Comparison of ENCODE assay signal across 8 cellular contexts in the genomic region with DNA sequence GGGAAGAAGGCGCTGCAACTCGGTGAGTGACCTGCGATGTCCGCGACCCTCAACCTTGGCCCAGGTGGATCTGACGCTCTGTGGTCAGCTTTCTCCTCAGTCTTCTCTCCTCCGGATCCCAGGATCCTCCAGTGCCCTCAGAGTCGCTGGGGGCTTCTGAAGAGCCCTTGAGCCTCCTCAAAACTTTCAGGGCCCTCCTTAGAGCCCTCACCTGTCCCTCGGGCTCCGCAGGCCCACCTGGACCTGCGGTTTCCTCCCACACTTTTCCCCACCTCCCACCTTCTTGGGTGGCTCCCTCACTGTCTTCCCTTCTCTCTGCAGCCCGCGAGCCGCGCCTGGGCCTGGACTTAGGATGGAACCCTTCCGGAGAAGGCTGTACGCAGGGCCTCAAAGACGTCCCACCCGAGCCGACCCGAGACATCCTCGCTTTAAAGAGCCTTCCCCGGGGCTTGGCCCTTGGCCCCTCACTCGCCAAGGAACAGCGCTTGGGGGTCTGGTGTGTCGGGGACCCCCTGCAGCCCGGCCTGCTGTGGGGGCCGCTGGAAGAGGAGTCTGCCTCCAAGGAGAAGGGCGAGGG. TPM values are rescaled to one million over a fixed set of nuclear protein-coding genes. Genes with fewer than 3 reads are reported as not detected.
DNase-seq lines count a peak whose midpoint lies in the region; ATAC-seq and TF ChIP-seq lines count a peak whose summit lies in the region.

No MANE protein-coding gene starts in this region.

- H3K9me2 ChIP-seq in hepatocyte (replicated peaks; ENCODE audit: insufficient read depth), result no peaks in the 10 kb centered on the region

- H3K9me3 Mint-ChIP-seq in activated CD8-positive, alpha-beta memory T cell treated with anti-CD3 and anti-CD28 coated beads, Interleukin-2, amount 10 ng/mL, durations not matched to agents 7 days and 5 days (ENCODE audit: low read depth), result no peaks in the 10 kb centered on the region
- no peaks in the 10 kb centered on the region for H3K9me3 Mint-ChIP-seq in stimulated activated naive CD8-positive, alpha-beta T cell treated with anti-CD3 and anti-CD28 coated beads, Interleukin-15, Interleukin-2, amounts not matched to agents 100 ng/mL and 50 ng/mL, for 24 hours

- H3K27ac ChIP-seq in WERI-Rb-1 (peak overlapping the region; percentile 99), hepatocyte (peak overlapping the region; percentile 98)

- H3K4me3 Mint-ChIP-seq in activated CD8-positive, alpha-beta memory T cell treated with anti-CD3 and anti-CD28 coated beads, Interleukin-2, amount 10 ng/mL, durations not matched to agents 7 days and 5 days, result peak overlapping the region; percentile 89
- H3K4me3 Mint-ChIP-seq in stimulated activated naive CD8-positive, alpha-beta T cell treated with anti-CD3 and anti-CD28 coated beads, Interleukin-15, Interleukin-2, amounts not matched to agents 100 ng/mL and 50 ng/mL, for 24 hours, result peak overlapping the region; percentile 95

- peak overlapping the region; percentile 92 for H3K27ac Mint-ChIP-seq in activated CD8-positive, alpha-beta memory T cell treated with anti-CD3 and anti-CD28 coated beads, Interleukin-2, amount 10 ng/mL, durations not matched to agents 7 days and 5 days
- peak overlapping the region; percentile 99 for H3K27ac Mint-ChIP-seq in stimulated activated naive CD8-positive, alpha-beta T cell treated with anti-CD3 and anti-CD28 coated beads, Interleukin-15, Interleukin-2, amounts not matched to agents 100 ng/mL and 50 ng/mL, for 24 hours

- H3K4me3 ChIP-seq in WERI-Rb-1 (ENCODE audit: low read depth, low read length), result peak overlapping the region; percentile 97
- H3K4me3 ChIP-seq in hepatocyte, result peak overlapping the region; percentile 81

- H3K36me3 ChIP-seq in WERI-Rb-1 (peaks cover 42% of the 10 kb centered on the region), hepatocyte (replicated peaks; ENCODE audit: insufficient read depth, low read depth) (no peaks in the 10 kb centered on the region)

- H3K79me2 ChIP-seq in hepatocyte, result peaks cover 53% of the 10 kb centered on the region

- 2% methylated on average over 29 of the region's 29 CpGs for WGBS in hepatocyte (ENCODE audit: low lambda C conversion rate, missing lambda C conversion rate)

- peaks cover 5% of the 10 kb centered on the region for H4K20me1 ChIP-seq in hepatocyte (ENCODE audit: insufficient read depth, poor library complexity, severe bottlenecking)

- H3K4me1 ChIP-seq in hepatocyte (ENCODE audit: insufficient read depth), result peaks cover 18% of the 10 kb centered on the region

- no peak for ATAC-seq in activated CD8-positive, alpha-beta memory T cell treated with anti-CD3 and anti-CD28 coated beads, Interleukin-2, amount 10 ng/mL, durations not matched to agents 7 days and 5 days

- no peaks in the 10 kb centered on the region for H3K27me3 Mint-ChIP-seq in activated CD8-positive, alpha-beta memory T cell treated with anti-CD3 and anti-CD28 coated beads, Interleukin-2, amount 10 ng/mL, durations not matched to agents 7 days and 5 days
- no peaks in the 10 kb centered on the region for H3K27me3 Mint-ChIP-seq in stimulated activated naive CD8-positive, alpha-beta T cell treated with anti-CD3 and anti-CD28 coated beads, Interleukin-15, Interleukin-2, amounts not matched to agents 100 ng/mL and 50 ng/mL, for 24 hours

- peak overlapping the region; percentile 96 for H3K4me2 ChIP-seq in hepatocyte

- no peaks in the 10 kb centered on the region for H3K9me3 ChIP-seq in WERI-Rb-1 (ENCODE audit: severe bottlenecking)
- H3K9me3 ChIP-seq in hepatocyte (ENCODE audit: low read depth), result no peaks in the 10 kb centered on the region

- H2AFZ ChIP-seq in hepatocyte, result peak overlapping the region; percentile 96

- H3K27me3 ChIP-seq in WERI-Rb-1 (ENCODE audit: insufficient read depth, low read depth, severe bottlenecking) (no peaks in the 10 kb centered on the region), hepatocyte (no peaks in the 10 kb centered on the region)

- peaks cover 41% of the 10 kb centered on the region for H3K4me1 Mint-ChIP-seq in activated CD8-positive, alpha-beta memory T cell treated with anti-CD3 and anti-CD28 coated beads, Interleukin-2, amount 10 ng/mL, durations not matched to agents 7 days and 5 days
- H3K4me1 Mint-ChIP-seq in stimulated activated naive CD8-positive, alpha-beta T cell treated with anti-CD3 and anti-CD28 coated beads, Interleukin-15, Interleukin-2, amounts not matched to agents 100 ng/mL and 50 ng/mL, for 24 hours (ENCODE audit: low read depth), result peaks cover 37% of the 10 kb centered on the region

- H3K36me3 Mint-ChIP-seq in activated CD8-positive, alpha-beta memory T cell treated with anti-CD3 and anti-CD28 coated beads, Interleukin-2, amount 10 ng/mL, durations not matched to agents 7 days and 5 days, result peaks cover 27% of the 10 kb centered on the region
- peaks cover 29% of the 10 kb centered on the region for H3K36me3 Mint-ChIP-seq in stimulated activated naive CD8-positive, alpha-beta T cell treated with anti-CD3 and anti-CD28 coated beads, Interleukin-15, Interleukin-2, amounts not matched to agents 100 ng/mL and 50 ng/mL, for 24 hours (ENCODE audit: low read depth)

- DNase-seq in activated CD8-positive, alpha-beta memory T cell treated with anti-CD3 and anti-CD28 coated beads, Interleukin-2, amount 10 ng/mL, durations not matched to agents 7 days and 5 days, result peak; percentile 49
- DNase-seq in activated CD8-positive, alpha-beta memory T cell treated with anti-CD3 and anti-CD28 coated beads, Interleukin-2, amount 50 U/mL, for 4 hours, result no peak
- DNase-seq in WERI-Rb-1, result no peak
- DNase-seq in hepatocyte (ENCODE audit: low spot score), result no peak
- DNase-seq in NCI-H345 (lab: John Stamatoyannopoulos, UW), result no peak
- DNase-seq in glomerular visceral epithelial cell (ENCODE audit: extremely low spot score), result no peak
- no peak for DNase-seq in amygdala (lab: John Stamatoyannopoulos, UW)

- CTCF ChIA-PET in activated CD8-positive, alpha-beta memory T cell treated with anti-CD3 and anti-CD28 coated beads, Interleukin-2, amount 10 ng/mL, durations not matched to agents 7 days and 5 days (lab: Charles Lee), result interaction anchor here (0.7 to 1.7 kb wide), 6 partner anchors 8 to 211 kb away, joined by 3 to 8 read pairs (median 4); a partner anchor contains a TSS

- TF ChIP-seq CTCF in WERI-Rb-1 (IDR thresholded peaks at IDR 0.05; ENCODE audit: low read depth, low read length), result no peak
- TF ChIP-seq CTCF in hepatocyte (IDR thresholded peaks at IDR 0.05; ENCODE audit: poor library complexity), result no peak

RNA-seq across cellular contexts. Expression of a gene that starts 0.3 kb away (rescaled TPM):
- 10 to 100 TPM; 12.6 to 15.0 TPM for total RNA-seq in activated CD8-positive, alpha-beta memory T cell treated with anti-CD3 and anti-CD28 coated beads, Interleukin-2, amount 10 ng/mL, durations not matched to agents 7 days and 5 days
- 7.8 and 10.4 TPM in 2 replicates for total RNA-seq in hepatocyte
- polyA plus RNA-seq in hepatocyte, result 10.7 and 13.6 TPM in 2 replicates

RNA-seq across cellular contexts. Expression of a gene that starts 0.7 kb away (rescaled TPM):
- total RNA-seq in activated CD8-positive, alpha-beta memory T cell treated with anti-CD3 and anti-CD28 coated beads, Interleukin-2, amount 10 ng/mL, durations not matched to agents 7 days and 5 days, result 10 to 100 TPM; 61.9 to 68.5 TPM
- total RNA-seq in hepatocyte, result 19.6 and 23.4 TPM in 2 replicates
- polyA plus RNA-seq in hepatocyte, result 56.0 and 62.8 TPM in 2 replicates

RNA-seq across cellular contexts. Expression of a gene that starts 17.8 kb away (rescaled TPM):
- not detected for total RNA-seq in activated CD8-positive, alpha-beta memory T cell treated with anti-CD3 and anti-CD28 coated beads, Interleukin-2, amount 10 ng/mL, durations not matched to agents 7 days and 5 days
- total RNA-seq in hepatocyte, result 79.7 and 85.9 TPM in 2 replicates
- 96.2 and 111 TPM in 2 replicates for polyA plus RNA-seq in hepatocyte

Comparison
In these comparisons a context has a peak if more than half of its experiments do, and no peak if none do; other contexts are left out.
1. RNA of a gene that starts 17.8 kb away (total RNA-seq): 79.7 to 85.9 TPM in hepatocyte; not detected in activated CD8-positive, alpha-beta memory T cell treated with anti-CD3 and anti-CD28 coated beads, Interleukin-2, amount 10 ng/mL, durations not matched to agents 7 days and 5 days; every median in the first group is over 10 times any median in the second.